Comparison of ENCODE assay signal across 1 cellular context in the genomic region with DNA sequence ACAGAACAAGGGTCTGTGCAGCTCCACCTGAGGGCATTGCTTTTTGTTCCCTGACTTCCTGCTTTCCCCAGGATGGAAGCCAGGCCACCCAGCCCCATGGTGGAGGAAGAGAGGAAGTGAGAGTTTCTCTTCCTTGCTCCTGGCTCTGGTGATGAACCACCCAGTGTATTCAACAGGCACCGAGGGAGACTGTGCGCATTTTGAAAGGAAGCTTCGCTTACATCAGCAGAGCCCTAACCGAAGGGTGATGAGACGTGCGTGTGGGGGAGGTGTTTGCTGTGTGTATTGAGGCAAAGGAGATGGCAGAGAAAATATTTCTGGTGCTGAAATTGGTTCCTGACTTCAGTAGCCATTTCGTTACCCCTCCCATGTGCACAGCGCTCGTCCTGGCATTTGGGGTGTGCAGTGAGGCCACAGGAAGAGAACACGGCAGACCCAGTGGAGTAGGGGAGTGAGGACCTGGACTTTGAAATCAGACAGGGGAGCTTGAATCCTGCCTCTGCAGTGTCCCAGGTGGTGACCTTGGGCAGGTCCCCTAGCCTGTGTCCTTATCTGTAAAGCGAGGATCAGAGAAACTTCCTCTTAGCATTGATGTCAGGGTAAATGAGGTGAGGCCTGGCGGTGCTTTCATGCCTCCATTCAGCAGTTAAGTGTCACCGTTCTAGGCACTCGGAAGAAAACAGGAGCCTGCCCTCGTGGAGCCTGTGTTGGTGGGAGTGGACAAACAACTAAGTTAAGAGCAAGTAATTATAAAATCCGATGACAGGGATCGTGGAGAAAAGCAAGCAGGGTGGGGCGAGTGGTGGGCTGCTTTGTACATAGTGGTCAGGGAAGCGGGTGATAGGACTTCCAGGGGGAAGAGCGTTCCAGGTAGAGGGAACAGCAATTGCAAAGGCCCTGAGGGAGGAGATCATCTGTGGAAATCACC.
A peak's percentile ranks its signal among the peaks of the same experiment; 100 is the strongest.
TF ChIP-seq lines count a peak whose summit lies in the region.

No MANE protein-coding gene starts in this region.

TF ChIP-seq in HepG2, 621 proteins besides CTCF, POLR2A, EP300 and RAD21 (continued from another document and continues in another):
- TF ChIP-seq, protein P1, sequence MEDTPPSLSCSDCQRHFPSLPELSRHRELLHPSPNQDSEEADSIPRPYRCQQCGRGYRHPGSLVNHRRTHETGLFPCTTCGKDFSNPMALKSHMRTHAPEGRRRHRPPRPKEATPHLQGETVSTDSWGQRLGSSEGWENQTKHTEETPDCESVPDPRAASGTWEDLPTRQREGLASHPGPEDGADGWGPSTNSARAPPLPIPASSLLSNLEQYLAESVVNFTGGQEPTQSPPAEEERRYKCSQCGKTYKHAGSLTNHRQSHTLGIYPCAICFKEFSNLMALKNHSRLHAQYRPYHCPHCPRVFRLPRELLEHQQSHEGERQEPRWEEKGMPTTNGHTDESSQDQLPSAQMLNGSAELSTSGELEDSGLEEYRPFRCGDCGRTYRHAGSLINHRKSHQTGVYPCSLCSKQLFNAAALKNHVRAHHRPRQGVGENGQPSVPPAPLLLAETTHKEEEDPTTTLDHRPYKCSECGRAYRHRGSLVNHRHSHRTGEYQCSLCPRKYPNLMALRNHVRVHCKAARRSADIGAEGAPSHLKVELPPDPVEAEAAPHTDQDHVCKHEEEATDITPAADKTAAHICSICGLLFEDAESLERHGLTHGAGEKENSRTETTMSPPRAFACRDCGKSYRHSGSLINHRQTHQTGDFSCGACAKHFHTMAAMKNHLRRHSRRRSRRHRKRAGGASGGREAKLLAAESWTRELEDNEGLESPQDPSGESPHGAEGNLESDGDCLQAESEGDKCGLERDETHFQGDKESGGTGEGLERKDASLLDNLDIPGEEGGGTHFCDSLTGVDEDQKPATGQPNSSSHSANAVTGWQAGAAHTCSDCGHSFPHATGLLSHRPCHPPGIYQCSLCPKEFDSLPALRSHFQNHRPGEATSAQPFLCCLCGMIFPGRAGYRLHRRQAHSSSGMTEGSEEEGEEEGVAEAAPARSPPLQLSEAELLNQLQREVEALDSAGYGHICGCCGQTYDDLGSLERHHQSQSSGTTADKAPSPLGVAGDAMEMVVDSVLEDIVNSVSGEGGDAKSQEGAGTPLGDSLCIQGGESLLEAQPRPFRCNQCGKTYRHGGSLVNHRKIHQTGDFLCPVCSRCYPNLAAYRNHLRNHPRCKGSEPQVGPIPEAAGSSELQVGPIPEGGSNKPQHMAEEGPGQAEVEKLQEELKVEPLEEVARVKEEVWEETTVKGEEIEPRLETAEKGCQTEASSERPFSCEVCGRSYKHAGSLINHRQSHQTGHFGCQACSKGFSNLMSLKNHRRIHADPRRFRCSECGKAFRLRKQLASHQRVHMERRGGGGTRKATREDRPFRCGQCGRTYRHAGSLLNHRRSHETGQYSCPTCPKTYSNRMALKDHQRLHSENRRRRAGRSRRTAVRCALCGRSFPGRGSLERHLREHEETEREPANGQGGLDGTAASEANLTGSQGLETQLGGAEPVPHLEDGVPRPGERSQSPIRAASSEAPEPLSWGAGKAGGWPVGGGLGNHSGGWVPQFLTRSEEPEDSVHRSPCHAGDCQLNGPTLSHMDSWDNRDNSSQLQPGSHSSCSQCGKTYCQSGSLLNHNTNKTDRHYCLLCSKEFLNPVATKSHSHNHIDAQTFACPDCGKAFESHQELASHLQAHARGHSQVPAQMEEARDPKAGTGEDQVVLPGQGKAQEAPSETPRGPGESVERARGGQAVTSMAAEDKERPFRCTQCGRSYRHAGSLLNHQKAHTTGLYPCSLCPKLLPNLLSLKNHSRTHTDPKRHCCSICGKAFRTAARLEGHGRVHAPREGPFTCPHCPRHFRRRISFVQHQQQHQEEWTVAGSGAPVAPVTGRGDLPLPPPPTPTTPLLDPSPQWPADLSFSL (CRISPR knock-in tag; IDR thresholded peaks at IDR 0.05), result no peak
- 0 out of 2 replicates have a peak, but pooled peaks have one; percentile 19 for TF ChIP-seq KLF13 (CRISPR knock-in tag; IDR thresholded peaks at IDR 0.05)
- peak; percentile 97 for TF ChIP-seq MIXL1 (CRISPR knock-in tag; IDR thresholded peaks at IDR 0.05)
- peak; percentile 73 for TF ChIP-seq ZNF629 (CRISPR knock-in tag; conservative IDR thresholded peaks at IDR 0.05)
- TF ChIP-seq ZNF383 (CRISPR knock-in tag; IDR thresholded peaks at IDR 0.05; ENCODE audit: borderline replicate concordance), result peak; percentile 85; the same call in 1 of the 2 replicates
- TF ChIP-seq SPEN (CRISPR knock-in tag; IDR thresholded peaks at IDR 0.05; ENCODE audit: low read depth), result peak; percentile 86; the same call in 1 of the 2 replicates
- TF ChIP-seq ZFAT (CRISPR knock-in tag; conservative IDR thresholded peaks at IDR 0.05), result no peak
- peak; percentile 92 for TF ChIP-seq HMG20A (CRISPR knock-in tag; IDR thresholded peaks at IDR 0.05; ENCODE audit: borderline replicate concordance)
- peak; percentile 87 for TF ChIP-seq KDM2A (CRISPR knock-in tag; IDR thresholded peaks at IDR 0.05; ENCODE audit: borderline replicate concordance, low read depth)
- peak; percentile 13; the same call in 1 of the 2 replicates for TF ChIP-seq MAZ (IDR thresholded peaks at IDR 0.05; ENCODE audit: borderline replicate concordance, low read depth, low read length)
- peak; percentile 81; the same call in 1 of the 2 replicates for TF ChIP-seq MAZ (CRISPR knock-in tag; IDR thresholded peaks at IDR 0.05; ENCODE audit: low read depth)
- no peak for TF ChIP-seq ZSCAN22 (CRISPR knock-in tag; IDR thresholded peaks at IDR 0.05)
- peak; percentile 73; the same call in 1 of the 2 replicates for TF ChIP-seq TGIF2 (CRISPR knock-in tag; IDR thresholded peaks at IDR 0.05)
- no peak for TF ChIP-seq HNRNPUL1 (IDR thresholded peaks at IDR 0.05; ENCODE audit: low read depth, low read length)
- TF ChIP-seq PAX8 (CRISPR knock-in tag; IDR thresholded peaks at IDR 0.05; ENCODE audit: borderline replicate concordance), result no peak
- TF ChIP-seq ZNF749 (CRISPR knock-in tag; IDR thresholded peaks at IDR 0.05; ENCODE audit: borderline replicate concordance), result no peak
- no peak for TF ChIP-seq HOXA7 (CRISPR knock-in tag; IDR thresholded peaks at IDR 0.05)
- TF ChIP-seq BORCS8-MEF2B (CRISPR knock-in tag; IDR thresholded peaks at IDR 0.05), result peak; percentile 63; the same call in 1 of the 2 replicates
- no peak; the same call in 1 of the 2 replicates for TF ChIP-seq ZNF550 (CRISPR knock-in tag; IDR thresholded peaks at IDR 0.05; ENCODE audit: borderline replicate concordance)
- no peak for TF ChIP-seq HMGA1 (CRISPR knock-in tag; conservative IDR thresholded peaks at IDR 0.05)
- peak; percentile 89 for TF ChIP-seq SOX5 (CRISPR knock-in tag; IDR thresholded peaks at IDR 0.05; ENCODE audit: borderline replicate concordance)
- TF ChIP-seq ETV5 (CRISPR knock-in tag; IDR thresholded peaks at IDR 0.05; ENCODE audit: borderline replicate concordance), result peak; percentile 97
- TF ChIP-seq, protein P2, sequence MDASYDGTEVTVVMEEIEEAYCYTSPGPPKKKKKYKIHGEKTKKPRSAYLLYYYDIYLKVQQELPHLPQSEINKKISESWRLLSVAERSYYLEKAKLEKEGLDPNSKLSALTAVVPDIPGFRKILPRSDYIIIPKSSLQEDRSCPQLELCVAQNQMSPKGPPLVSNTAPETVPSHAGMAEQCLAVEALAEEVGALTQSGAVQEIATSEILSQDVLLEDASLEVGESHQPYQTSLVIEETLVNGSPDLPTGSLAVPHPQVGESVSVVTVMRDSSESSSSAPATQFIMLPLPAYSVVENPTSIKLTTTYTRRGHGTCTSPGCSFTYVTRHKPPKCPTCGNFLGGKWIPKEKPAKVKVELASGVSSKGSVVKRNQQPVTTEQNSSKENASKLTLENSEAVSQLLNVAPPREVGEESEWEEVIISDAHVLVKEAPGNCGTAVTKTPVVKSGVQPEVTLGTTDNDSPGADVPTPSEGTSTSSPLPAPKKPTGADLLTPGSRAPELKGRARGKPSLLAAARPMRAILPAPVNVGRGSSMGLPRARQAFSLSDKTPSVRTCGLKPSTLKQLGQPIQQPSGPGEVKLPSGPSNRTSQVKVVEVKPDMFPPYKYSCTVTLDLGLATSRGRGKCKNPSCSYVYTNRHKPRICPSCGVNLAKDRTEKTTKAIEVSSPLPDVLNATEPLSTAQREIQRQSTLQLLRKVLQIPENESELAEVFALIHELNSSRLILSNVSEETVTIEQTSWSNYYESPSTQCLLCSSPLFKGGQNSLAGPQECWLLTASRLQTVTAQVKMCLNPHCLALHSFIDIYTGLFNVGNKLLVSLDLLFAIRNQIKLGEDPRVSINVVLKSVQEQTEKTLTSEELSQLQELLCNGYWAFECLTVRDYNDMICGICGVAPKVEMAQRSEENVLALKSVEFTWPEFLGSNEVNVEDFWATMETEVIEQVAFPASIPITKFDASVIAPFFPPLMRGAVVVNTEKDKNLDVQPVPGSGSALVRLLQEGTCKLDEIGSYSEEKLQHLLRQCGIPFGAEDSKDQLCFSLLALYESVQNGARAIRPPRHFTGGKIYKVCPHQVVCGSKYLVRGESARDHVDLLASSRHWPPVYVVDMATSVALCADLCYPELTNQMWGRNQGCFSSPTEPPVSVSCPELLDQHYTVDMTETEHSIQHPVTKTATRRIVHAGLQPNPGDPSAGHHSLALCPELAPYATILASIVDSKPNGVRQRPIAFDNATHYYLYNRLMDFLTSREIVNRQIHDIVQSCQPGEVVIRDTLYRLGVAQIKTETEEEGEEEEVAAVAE (CRISPR knock-in tag; IDR thresholded peaks at IDR 0.05; ENCODE audit: borderline replicate concordance), result peak; percentile 46; the same call in 1 of the 2 replicates
- no peak for TF ChIP-seq GPBP1L1 (CRISPR knock-in tag; IDR thresholded peaks at IDR 0.05)
- no peak for TF ChIP-seq NPAS2 (CRISPR knock-in tag; IDR thresholded peaks at IDR 0.05; ENCODE audit: borderline replicate concordance)
- TF ChIP-seq ARNT (IDR thresholded peaks at IDR 0.05), result no peak
- TF ChIP-seq KMT2A (CRISPR knock-in tag; IDR thresholded peaks at IDR 0.05), result peak; percentile 93
- peak; percentile 78; the same call in 1 of the 2 replicates for TF ChIP-seq CBFB (CRISPR knock-in tag; IDR thresholded peaks at IDR 0.05)
- TF ChIP-seq POLR2G (IDR thresholded peaks at IDR 0.05; ENCODE audit: low read depth, low read length), result peak; percentile 92
- TF ChIP-seq KAT7 (CRISPR knock-in tag; IDR thresholded peaks at IDR 0.05; ENCODE audit: borderline replicate concordance), result peak; percentile 91
- no peak for TF ChIP-seq GLI4 (CRISPR knock-in tag; IDR thresholded peaks at IDR 0.05; ENCODE audit: borderline replicate concordance)
- TF ChIP-seq ZNF431 (CRISPR knock-in tag; IDR thresholded peaks at IDR 0.05; ENCODE audit: borderline replicate concordance, low read depth), result peak; percentile 83; the same call in 1 of the 2 replicates
- peak; percentile 53 for TF ChIP-seq ZNF652 (CRISPR knock-in tag; IDR thresholded peaks at IDR 0.05; ENCODE audit: borderline replicate concordance, low read depth)
- TF ChIP-seq ZNF572 (CRISPR knock-in tag; IDR thresholded peaks at IDR 0.05), result peak; percentile 71; the same call in 1 of the 2 replicates
- no peak for TF ChIP-seq PHF20 (CRISPR knock-in tag; IDR thresholded peaks at IDR 0.05)
- TF ChIP-seq, protein P3, sequence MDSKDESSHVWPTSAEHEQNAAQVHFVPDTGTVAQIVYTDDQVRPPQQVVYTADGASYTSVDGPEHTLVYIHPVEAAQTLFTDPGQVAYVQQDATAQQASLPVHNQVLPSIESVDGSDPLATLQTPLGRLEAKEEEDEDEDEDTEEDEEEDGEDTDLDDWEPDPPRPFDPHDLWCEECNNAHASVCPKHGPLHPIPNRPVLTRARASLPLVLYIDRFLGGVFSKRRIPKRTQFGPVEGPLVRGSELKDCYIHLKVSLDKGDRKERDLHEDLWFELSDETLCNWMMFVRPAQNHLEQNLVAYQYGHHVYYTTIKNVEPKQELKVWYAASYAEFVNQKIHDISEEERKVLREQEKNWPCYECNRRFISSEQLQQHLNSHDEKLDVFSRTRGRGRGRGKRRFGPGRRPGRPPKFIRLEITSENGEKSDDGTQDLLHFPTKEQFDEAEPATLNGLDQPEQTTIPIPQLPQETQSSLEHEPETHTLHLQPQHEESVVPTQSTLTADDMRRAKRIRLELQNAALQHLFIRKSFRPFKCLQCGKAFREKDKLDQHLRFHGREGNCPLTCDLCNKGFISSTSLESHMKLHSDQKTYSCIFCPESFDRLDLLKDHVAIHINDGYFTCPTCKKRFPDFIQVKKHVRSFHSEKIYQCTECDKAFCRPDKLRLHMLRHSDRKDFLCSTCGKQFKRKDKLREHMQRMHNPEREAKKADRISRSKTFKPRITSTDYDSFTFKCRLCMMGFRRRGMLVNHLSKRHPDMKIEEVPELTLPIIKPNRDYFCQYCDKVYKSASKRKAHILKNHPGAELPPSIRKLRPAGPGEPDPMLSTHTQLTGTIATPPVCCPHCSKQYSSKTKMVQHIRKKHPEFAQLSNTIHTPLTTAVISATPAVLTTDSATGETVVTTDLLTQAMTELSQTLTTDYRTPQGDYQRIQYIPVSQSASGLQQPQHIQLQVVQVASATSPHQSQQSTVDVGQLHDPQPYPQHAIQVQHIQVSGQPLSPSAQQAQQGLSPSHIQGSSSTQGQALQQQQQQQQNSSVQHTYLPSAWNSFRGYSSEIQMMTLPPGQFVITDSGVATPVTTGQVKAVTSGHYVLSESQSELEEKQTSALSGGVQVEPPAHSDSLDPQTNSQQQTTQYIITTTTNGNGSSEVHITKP (CRISPR knock-in tag; IDR thresholded peaks at IDR 0.05; ENCODE audit: low read depth), result peak; percentile 92
- TF ChIP-seq ZNF253 (CRISPR knock-in tag; IDR thresholded peaks at IDR 0.05; ENCODE audit: borderline replicate concordance), result no peak
- TF ChIP-seq, protein P4, sequence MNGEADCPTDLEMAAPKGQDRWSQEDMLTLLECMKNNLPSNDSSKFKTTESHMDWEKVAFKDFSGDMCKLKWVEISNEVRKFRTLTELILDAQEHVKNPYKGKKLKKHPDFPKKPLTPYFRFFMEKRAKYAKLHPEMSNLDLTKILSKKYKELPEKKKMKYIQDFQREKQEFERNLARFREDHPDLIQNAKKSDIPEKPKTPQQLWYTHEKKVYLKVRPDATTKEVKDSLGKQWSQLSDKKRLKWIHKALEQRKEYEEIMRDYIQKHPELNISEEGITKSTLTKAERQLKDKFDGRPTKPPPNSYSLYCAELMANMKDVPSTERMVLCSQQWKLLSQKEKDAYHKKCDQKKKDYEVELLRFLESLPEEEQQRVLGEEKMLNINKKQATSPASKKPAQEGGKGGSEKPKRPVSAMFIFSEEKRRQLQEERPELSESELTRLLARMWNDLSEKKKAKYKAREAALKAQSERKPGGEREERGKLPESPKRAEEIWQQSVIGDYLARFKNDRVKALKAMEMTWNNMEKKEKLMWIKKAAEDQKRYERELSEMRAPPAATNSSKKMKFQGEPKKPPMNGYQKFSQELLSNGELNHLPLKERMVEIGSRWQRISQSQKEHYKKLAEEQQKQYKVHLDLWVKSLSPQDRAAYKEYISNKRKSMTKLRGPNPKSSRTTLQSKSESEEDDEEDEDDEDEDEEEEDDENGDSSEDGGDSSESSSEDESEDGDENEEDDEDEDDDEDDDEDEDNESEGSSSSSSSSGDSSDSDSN (CRISPR knock-in tag; IDR thresholded peaks at IDR 0.05), result peak; percentile 93
- TF ChIP-seq ZNF484 (CRISPR knock-in tag; IDR thresholded peaks at IDR 0.05; ENCODE audit: borderline replicate concordance, low read depth), result no peak
